ENCODE assay signal across 16 cellular contexts in the genomic region with DNA sequence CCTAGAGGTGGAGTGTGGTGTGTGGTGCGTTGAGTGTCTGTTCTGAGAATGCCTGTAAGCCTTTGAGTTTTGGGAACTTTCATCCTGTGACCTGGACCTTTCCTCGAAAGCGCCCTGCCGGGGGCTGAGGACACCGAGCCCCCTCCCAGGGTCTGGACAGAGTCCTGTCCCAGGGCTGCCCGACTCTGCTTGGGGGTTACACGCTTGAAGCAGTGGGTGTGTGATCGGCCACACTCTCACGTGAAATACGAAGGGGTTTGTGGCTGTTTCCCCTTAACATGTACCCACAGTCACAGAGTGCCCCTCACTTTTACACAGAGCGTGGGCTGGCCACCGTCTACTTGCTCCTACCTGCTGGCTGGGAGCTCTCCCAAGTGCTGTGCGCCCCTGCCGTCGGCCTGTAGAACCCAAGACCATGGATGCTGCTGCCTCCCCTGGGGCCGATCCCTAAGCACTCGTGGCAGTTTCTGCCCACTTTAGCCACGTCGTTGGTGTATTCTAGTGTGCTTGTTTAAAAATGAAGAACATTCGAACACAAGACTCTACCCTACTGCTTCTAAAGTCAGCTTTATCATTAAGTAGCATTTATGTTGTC. TPM values are rescaled to one million over a fixed set of nuclear protein-coding genes. Genes with fewer than 3 reads are reported as not detected.
DNase-seq lines count a peak whose midpoint lies in the region; ATAC-seq lines count a peak whose summit lies in the region.
"Had no signal": no experiment of that assay in that cellular context is flagged by ENCODE, and none has a peak within 500 bp of the region (broad histone marks: within the 10 kb centered on the region; RNA-seq: fewer than 3 reads in every experiment).

No MANE protein-coding gene starts in this region.

- no peaks in the 10 kb centered on the region for H3K9me3 ChIP-seq in BLaER1
- peaks cover 0 to 4% (median 0%) of the 10 kb centered on the region in 11 experiments; a peak in 2 of 22 replicates for H3K9me3 ChIP-seq in BLaER1 treated with 17β-estradiol and CSF1 and Interleukin-3, amounts not matched to agents 10 nM and 100 nM (replicated peaks in 1 of 11)
- H3K9me3 ChIP-seq: BE2C, Peyer's patch had no signal

- H3K27me3 Mint-ChIP-seq in activated CD4-positive, alpha-beta memory T cell treated with anti-CD3 and anti-CD28 coated beads, Interleukin-2, amount 10 ng/mL, durations not matched to agents 7 days and 5 days: no peaks in the 10 kb centered on the region
- H3K27me3 Mint-ChIP-seq: CD8-positive, alpha-beta memory T cell had no signal

- peaks cover 6% of the 10 kb centered on the region for H3K9me3 Mint-ChIP-seq in activated CD4-positive, alpha-beta memory T cell treated with anti-CD3 and anti-CD28 coated beads, Interleukin-2, amount 10 ng/mL, durations not matched to agents 7 days and 5 days
- H3K9me3 Mint-ChIP-seq: CD8-positive, alpha-beta memory T cell had no signal

- no peak overlapping the region for H3K4me3 Mint-ChIP-seq in activated CD4-positive, alpha-beta memory T cell treated with anti-CD3 and anti-CD28 coated beads, Interleukin-2, amount 10 ng/mL, durations not matched to agents 7 days and 5 days
- H3K4me3 Mint-ChIP-seq: CD8-positive, alpha-beta memory T cell had no signal

- no peak overlapping the region for H3K27ac Mint-ChIP-seq in activated CD4-positive, alpha-beta memory T cell treated with anti-CD3 and anti-CD28 coated beads, Interleukin-2, amount 10 ng/mL, durations not matched to agents 7 days and 5 days
- H3K27ac Mint-ChIP-seq: CD8-positive, alpha-beta memory T cell had no signal

- DNase-seq in epithelial cell of prostate (ENCODE audit: low read depth, low spot score) (no peak), posterior vena cava (ENCODE audit: low spot score) (peak; percentile 76), putamen (ENCODE audit: low spot score) (no peak)
- no peak for DNase-seq in activated CD4-positive, alpha-beta memory T cell treated with anti-CD3 and anti-CD28 coated beads, Interleukin-2, amount 10 ng/mL, durations not matched to agents 7 days and 5 days
- DNase-seq: BE2C; CD8-positive, alpha-beta memory T cell; Karpas-422; MM.1S; NCI-H1930; NCI-H510A treated with DMSO at 0.1 percent for 48 hours had no signal

- peaks cover 49% of the 10 kb centered on the region for H3K36me3 ChIP-seq in BLaER1
- peaks cover 7 to 50% (median 36%) of the 10 kb centered on the region in 11 experiments; a peak in 21 of 22 replicates for H3K36me3 ChIP-seq in BLaER1 treated with 17β-estradiol and CSF1 and Interleukin-3, amounts not matched to agents 10 nM and 100 nM
- H3K36me3 ChIP-seq: BE2C had no signal

- H3K4me3 ChIP-seq in BLaER1: no peak overlapping the region
- no peak overlapping the region for H3K4me3 ChIP-seq in BLaER1 treated with 17β-estradiol and CSF1 and Interleukin-3, amounts not matched to agents 10 nM and 100 nM
- H3K4me3 ChIP-seq: Peyer's patch had no signal

- peaks cover 59% of the 10 kb centered on the region for H4K20me1 ChIP-seq in BLaER1
- peaks cover 0 to 79% (median 37%) of the 10 kb centered on the region in 11 experiments; a peak in 17 of 22 replicates for H4K20me1 ChIP-seq in BLaER1 treated with 17β-estradiol and CSF1 and Interleukin-3, amounts not matched to agents 10 nM and 100 nM

- CTCF ChIA-PET in activated CD4-positive, alpha-beta memory T cell treated with anti-CD3 and anti-CD28 coated beads, Interleukin-2, amount 10 ng/mL, durations not matched to agents 7 days and 5 days (lab: Charles Lee): no interaction called here

- no peak for ATAC-seq in HG02623 (IDR thresholded peaks at IDR 0.05; ENCODE audit: unreplicated experiment)

- H3K9ac ChIP-seq in BLaER1: no peak overlapping the region
- H3K9ac ChIP-seq in BLaER1 treated with 17β-estradiol and CSF1 and Interleukin-3, amounts not matched to agents 10 nM and 100 nM: peak overlapping the region in 5 of 11 experiments; percentile 8 to 47 (median 41); a peak in 2 of 22 replicates

- intact Hi-C loops in posterior vena cava (cut with DNase I): no loop called here

- H3K27me3 ChIP-seq in BLaER1: no peaks in the 10 kb centered on the region; the same call in 1 of the 2 replicates
- peaks cover 0 to 16% (median 0%) of the 10 kb centered on the region in 11 experiments; a peak in 7 of 22 replicates for H3K27me3 ChIP-seq in BLaER1 treated with 17β-estradiol and CSF1 and Interleukin-3, amounts not matched to agents 10 nM and 100 nM
- H3K27me3 ChIP-seq: BE2C, Peyer's patch had no signal

- H3K27ac ChIP-seq in BLaER1 (peak overlapping the region; percentile 30; the same call in 1 of the 2 replicates), epithelial cell of prostate (peak overlapping the region; percentile 98)
- H3K27ac ChIP-seq in BLaER1 treated with 17β-estradiol and CSF1 and Interleukin-3, amounts not matched to agents 10 nM and 100 nM: no peak overlapping the region; a peak in 1 of 22 replicates
- H3K27ac ChIP-seq: Peyer's patch had no signal

- no peaks in the 10 kb centered on the region for H3K4me1 Mint-ChIP-seq in activated CD4-positive, alpha-beta memory T cell treated with anti-CD3 and anti-CD28 coated beads, Interleukin-2, amount 10 ng/mL, durations not matched to agents 7 days and 5 days

- H3K4me1 ChIP-seq in BLaER1: peaks cover 66% of the 10 kb centered on the region
- peaks cover 47 to 69% (median 60%) of the 10 kb centered on the region in 10 experiments for H3K4me1 ChIP-seq in BLaER1 treated with 17β-estradiol and CSF1 and Interleukin-3, amounts not matched to agents 10 nM and 100 nM

- peak overlapping the region; percentile 74 for H3K4me2 ChIP-seq in BLaER1
- H3K4me2 ChIP-seq in BLaER1 treated with 17β-estradiol and CSF1 and Interleukin-3, amounts not matched to agents 10 nM and 100 nM: peak overlapping the region in 9 of 11 experiments; percentile 49 to 79 (median 68); a peak in 15 of 22 replicates

- peaks cover 17% of the 10 kb centered on the region for H3K36me3 Mint-ChIP-seq in activated CD4-positive, alpha-beta memory T cell treated with anti-CD3 and anti-CD28 coated beads, Interleukin-2, amount 10 ng/mL, durations not matched to agents 7 days and 5 days (ENCODE audit: low read depth)

- POLR2A ChIA-PET in activated CD4-positive, alpha-beta memory T cell treated with anti-CD3 and anti-CD28 coated beads, Interleukin-2, amount 10 ng/mL, durations not matched to agents 7 days and 5 days (lab: Charles Lee): no interaction called here

RNA-seq across cellular contexts. Expression of a gene that starts 6.8 kb away (rescaled TPM):
- not detected for total RNA-seq in posterior vena cava
- total RNA-seq in activated CD4-positive, alpha-beta memory T cell treated with anti-CD3 and anti-CD28 coated beads, Interleukin-2, amount 10 ng/mL, durations not matched to agents 7 days and 5 days: not detected
- total RNA-seq: CD8-positive, alpha-beta memory T cell; Daoy; H1; Peyer's patch had no signal

Comparison
In these comparisons a context has a peak if more than half of its experiments do, and no peak if none do; other contexts are left out.
1. H3K27ac ChIP-seq: peak in BLaER1 (single experiment) and epithelial cell of prostate (single experiment); none in BLaER1 treated with 17β-estradiol and CSF1 and Interleukin-3, amounts not matched to agents 10 nM and 100 nM (0 of 11).